In the genomic region with DNA sequence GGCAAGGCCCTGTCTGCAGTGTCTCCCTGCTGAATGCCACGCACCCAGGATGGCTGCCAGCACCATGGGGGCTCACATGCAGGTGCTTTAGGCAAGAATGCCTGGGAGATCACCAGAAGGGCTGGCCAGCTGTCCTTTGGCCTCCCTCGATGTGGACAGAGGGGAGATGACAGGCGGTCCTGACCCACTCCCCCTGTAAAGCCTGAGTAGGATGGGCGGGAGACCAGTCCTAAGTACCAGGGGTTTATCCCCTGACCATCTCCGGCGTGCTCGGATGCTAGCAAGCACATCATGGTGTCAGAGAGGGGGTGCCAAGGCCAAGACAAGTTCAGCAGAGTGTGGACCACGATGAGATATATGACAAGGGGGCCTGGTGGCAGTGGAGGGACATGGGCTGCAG, we compare ENCODE assay signal across 17 cellular contexts. TPM values are rescaled to one million over a fixed set of nuclear protein-coding genes. Genes with fewer than 3 reads are reported as not detected.
DNase-seq lines count a peak whose midpoint lies in the region; ATAC-seq and TF ChIP-seq lines count a peak whose summit lies in the region.
"Had no signal": no experiment of that assay in that cellular context is flagged by ENCODE, and none has a peak within 500 bp of the region (broad histone marks: within the 10 kb centered on the region; RNA-seq: fewer than 3 reads in every experiment).

No MANE protein-coding gene starts in this region.

- in situ Hi-C loops in GM13976 (cut with MboI; ENCODE audit: low sequenced_read_pairs, unreplicated experiment): no loop called here

- H3K4me3 ChIP-seq in HUES6 (ENCODE audit: low read depth, low read length) (no peak overlapping the region), iPS-20b (ENCODE audit: low read length) (no peak overlapping the region), sigmoid colon (no peak overlapping the region)
- H3K4me3 ChIP-seq: A549, BLaER1 had no signal

- no peak for TF ChIP-seq EP300 in sigmoid colon (IDR thresholded peaks at IDR 0.05)

- no peak overlapping the region for H3K4me3 Mint-ChIP-seq in activated T-cell treated with anti-CD3 and anti-CD28 coated beads, Interleukin-2, amount 50 U/mL, for 24 hours

- TF ChIP-seq CTCF in GM13976 (IDR thresholded peaks at IDR 0.05; ENCODE audit: borderline replicate concordance, control extremely low read depth, extremely low read depth, insufficient read depth, missing control alignments) (no peak), sigmoid colon (IDR thresholded peaks at IDR 0.05) (no peak)

- H3K36me3 Mint-ChIP-seq in activated T-cell treated with anti-CD3 and anti-CD28 coated beads, Interleukin-2, amount 50 U/mL, for 24 hours (ENCODE audit: low read depth): no peaks in the 10 kb centered on the region

- H3K4me1 ChIP-seq in HUES6 (ENCODE audit: control insufficient read depth, insufficient read depth, low read length): peaks cover 60% of the 10 kb centered on the region
- peaks cover 28% of the 10 kb centered on the region for H3K4me1 ChIP-seq in iPS-20b (ENCODE audit: insufficient read depth, low read length)
- peaks cover 0 to 19% (median 3%) of the 10 kb centered on the region in 4 donors for H3K4me1 ChIP-seq in sigmoid colon
- H3K4me1 ChIP-seq: Caco-2 had no signal

- TF ChIP-seq POLR2A in sigmoid colon (IDR thresholded peaks at IDR 0.05): no peak

- peaks cover 33% of the 10 kb centered on the region for H3K4me1 Mint-ChIP-seq in activated T-cell treated with anti-CD3 and anti-CD28 coated beads, Interleukin-2, amount 50 U/mL, for 24 hours (ENCODE audit: low read depth)

- H3K9me3 Mint-ChIP-seq in activated T-cell treated with anti-CD3 and anti-CD28 coated beads, Interleukin-2, amount 50 U/mL, for 24 hours: no peaks in the 10 kb centered on the region
- H3K9me3 Mint-ChIP-seq: CD8-positive, alpha-beta memory T cell had no signal

- H3K27me3 Mint-ChIP-seq in activated T-cell treated with anti-CD3 and anti-CD28 coated beads, Interleukin-2, amount 50 U/mL, for 24 hours: peaks cover 57% of the 10 kb centered on the region

- 83 to 86% methylated on average over 8 of the region's 8 CpGs for WGBS in sigmoid colon, 2 donors

- H3K36me3 ChIP-seq in HUES6 (ENCODE audit: control insufficient read depth, insufficient read depth, low read length) (peaks cover 4% of the 10 kb centered on the region; the same call in 1 of the 2 replicates), iPS-20b (ENCODE audit: insufficient read depth, low read depth, low read length) (no peaks in the 10 kb centered on the region; the same call in 1 of the 2 replicates), sigmoid colon (no peaks in the 10 kb centered on the region)
- H3K36me3 ChIP-seq: BLaER1 had no signal

- H3K27ac ChIP-seq in HUES6 (ENCODE audit: low read depth, low read length) (no peak overlapping the region), iPS-20b (ENCODE audit: low read length) (no peak overlapping the region), sigmoid colon (no peak overlapping the region)
- H3K27ac ChIP-seq: A549, BLaER1, HL-60 had no signal

- intact Hi-C loops in sigmoid colon (cut with DNase I): no loop called here

- H3K27me3 ChIP-seq in HUES6 (ENCODE audit: control insufficient read depth, insufficient read depth, low read length) (peaks cover 23% of the 10 kb centered on the region; the same call in 1 of the 2 replicates), iPS-20b (ENCODE audit: insufficient read depth, low read length) (peaks cover 5% of the 10 kb centered on the region; the same call in 1 of the 2 replicates), sigmoid colon (no peaks in the 10 kb centered on the region)

- H3K9ac ChIP-seq in HUES6 (ENCODE audit: low read length) (peak overlapping the region; percentile 23), iPS-20b (ENCODE audit: low read depth, low read length) (peak overlapping the region; percentile 32; the same call in 1 of the 2 replicates)
- H3K9ac ChIP-seq: BLaER1 had no signal

- no peak overlapping the region for H3K27ac Mint-ChIP-seq in activated T-cell treated with anti-CD3 and anti-CD28 coated beads, Interleukin-2, amount 50 U/mL, for 24 hours

- peaks cover 11% of the 10 kb centered on the region; the same call in 1 of the 2 replicates for H3K9me3 ChIP-seq in HUES6 (ENCODE audit: control insufficient read depth, insufficient read depth, low read depth, low read length)
- no peaks in the 10 kb centered on the region for H3K9me3 ChIP-seq in iPS-20b (ENCODE audit: insufficient read depth, low read depth, low read length)
- H3K9me3 ChIP-seq in sigmoid colon: no peaks in the 10 kb centered on the region
- H3K9me3 ChIP-seq: A549, Caco-2 had no signal

- ATAC-seq in HG02571 (IDR thresholded peaks at IDR 0.05; ENCODE audit: unreplicated experiment): no peak
- ATAC-seq: A549 had no signal

- peak; percentile 5 for DNase-seq in GM13976 (ENCODE audit: low spot score)
- DNase-seq in sigmoid colon: peak; percentile 37
- DNase-seq in activated T-cell treated with anti-CD3 and anti-CD28 coated beads, Interleukin-2, amount 50 U/mL, for 24 hours: no peak
- no peak for DNase-seq in SK-N-DZ (ENCODE audit: low spot score)
- DNase-seq: Caco-2; CD8-positive, alpha-beta memory T cell; DND-41; GDM1; H9; IMR-90; KBM-7 had no signal

RNA-seq across cellular contexts. Expression of a gene that starts 5.3 kb away (rescaled TPM):
- total RNA-seq in sigmoid colon: 10 to 100 TPM in 3 of 4 donors, 1 to 10 TPM in 1; 8.6 to 24.4 (median 14.2) TPM
- 1 to 10 TPM in 2 of 3 donors, under 1 TPM in 1; 0.46 to 5.1 (median 1.2) TPM for polyA plus RNA-seq in sigmoid colon
- 45.5 and 63.5 TPM in 2 replicates for polyA plus RNA-seq in SK-N-DZ (2014; cell fraction: cytosol; rRNA removed)
- 267 and 281 TPM in 2 replicates for polyA plus RNA-seq in SK-N-DZ (2014; cell fraction: nucleus; rRNA removed)

RNA-seq across cellular contexts. Expression of a gene that starts 30.6 kb away (rescaled TPM):
- 100 to 1,000 TPM; 143 to 177 (median 156) TPM for total RNA-seq in sigmoid colon
- polyA plus RNA-seq in sigmoid colon: 100 to 1,000 TPM; 327 to 494 (median 405) TPM
- 246 and 299 TPM in 2 replicates for polyA plus RNA-seq in SK-N-DZ (2014; cell fraction: cytosol; rRNA removed)
- 114 and 132 TPM in 2 replicates for polyA plus RNA-seq in SK-N-DZ (2014; cell fraction: nucleus; rRNA removed)

RNA-seq across cellular contexts. Expression of a gene that starts 30.9 kb away (rescaled TPM):
- total RNA-seq in sigmoid colon: 10 to 100 TPM; 54.2 to 89.5 (median 62.7) TPM
- 10 to 100 TPM; 66.7 to 85.3 (median 76.5) TPM for polyA plus RNA-seq in sigmoid colon
- polyA plus RNA-seq in SK-N-DZ (2014; cell fraction: cytosol; rRNA removed): 52.3 and 57.8 TPM in 2 replicates
- 86.4 and 96.6 TPM in 2 replicates for polyA plus RNA-seq in SK-N-DZ (2014; cell fraction: nucleus; rRNA removed)

RNA-seq across cellular contexts. Expression of a gene that starts 44.2 kb away (rescaled TPM):
- total RNA-seq in sigmoid colon: 10 to 100 TPM in 1 of 4 donors, 1 to 10 TPM in 3; 2.1 to 13.0 (median 6.9) TPM
- polyA plus RNA-seq in sigmoid colon: under 1 TPM in 1 of 3 donors, not detected in 2; 0.31 TPM
- polyA plus RNA-seq in SK-N-DZ (2014; cell fraction: cytosol; rRNA removed): 0.47 and 0.61 TPM in 2 replicates
- 1.2 and 2.8 TPM in 2 replicates for polyA plus RNA-seq in SK-N-DZ (2014; cell fraction: nucleus; rRNA removed)
- total RNA-seq: Caco-2; CD8-positive, alpha-beta memory T cell; H9 had no signal
- polyA plus RNA-seq: CD8-positive, alpha-beta memory T cell had no signal

Comparison
In these comparisons a context has a peak if more than half of its experiments do, and no peak if none do; other contexts are left out.
1. DNase-seq: peak in GM13976 (single experiment) and sigmoid colon (single experiment); none in activated T-cell treated with anti-CD3 and anti-CD28 coated beads, Interleukin-2, amount 50 U/mL, for 24 hours (single experiment) and SK-N-DZ (single experiment).